ENCODE assay signal across 29 cellular contexts in genomic region chr3:126370606-126371005, GRCh38. TPM values are rescaled to one million over a fixed set of nuclear protein-coding genes. Genes with fewer than 3 reads are reported as not detected.
"Had no signal": no experiment of that assay in that cellular context is flagged by ENCODE, and none has a peak within 500 bp of the region (broad histone marks: within the 10 kb centered on the region; RNA-seq: fewer than 3 reads in every experiment).

No MANE protein-coding gene starts in this region.

- DNase-seq: activated CD4-positive, alpha-beta T cell treated with anti-CD3 and anti-CD28 coated beads for 36 hours; activated CD4-positive, CD25-positive, alpha-beta regulatory T cell; activated CD8-positive, alpha-beta T cell treated with anti-CD3 and anti-CD28 coated beads, Interleukin-2, amount 10 ng/mL, durations not matched to agents 7 days and 5 days; activated gamma-delta T cell; activated naive CD4-positive, alpha-beta T cell treated with anti-CD3 and anti-CD28 coated beads, Interleukin-2, amount 10 ng/mL, durations not matched to agents 7 days and 5 days; activated naive CD8-positive, alpha-beta T cell treated with anti-CD3 and anti-CD28 coated beads, Interleukin-2, amount 10 ng/mL, durations not matched to agents 7 days and 5 days; brain microvascular endothelial cell; cortex of kidney; effector memory CD8-positive, alpha-beta T cell; erythroblast; hippocampal formation; lower lobe of right lung; mesenchymal stem cell; natural killer cell; stimulated activated CD4-positive, alpha-beta T cell treated with anti-CD3 and anti-CD28 coated beads, Interleukin-4, amount 100 ng/mL, for 24 hours; stomach; T-helper 1 cell; thyroid gland; upper lobe of left lung had no signal

- ATAC-seq: activated CD4-positive, alpha-beta T cell treated with anti-CD3 and anti-CD28 coated beads for 36 hours; activated CD8-positive, alpha-beta T cell treated with anti-CD3 and anti-CD28 coated beads, Interleukin-2, amount 10 ng/mL, durations not matched to agents 7 days and 5 days; effector memory CD8-positive, alpha-beta T cell; gastroesophageal sphincter; lower lobe of right lung; natural killer cell; stimulated activated effector memory CD8-positive, alpha-beta T cell treated with anti-CD3 and anti-CD28 coated beads, Interleukin-12 subunit alpha, Interleukin-12 subunit beta, amount 100 ng/mL, for 72 hours had no signal

- H3K27ac ChIP-seq: brain microvascular endothelial cell, gastroesophageal sphincter, lower lobe of right lung, neural progenitor cell, prostate gland, stomach, thyroid gland, upper lobe of left lung had no signal

- H3K36me3 ChIP-seq: brain microvascular endothelial cell, gastroesophageal sphincter, lower lobe of right lung, neural progenitor cell, prostate gland, stomach, thyroid gland, upper lobe of left lung had no signal

- H3K9me3 ChIP-seq: gastroesophageal sphincter, lower lobe of right lung, prostate gland, stomach, thyroid gland, upper lobe of left lung had no signal

- H3K27me3 ChIP-seq: brain microvascular endothelial cell, gastroesophageal sphincter, neural progenitor cell, stomach, thyroid gland, upper lobe of left lung had no signal

- H3K9ac ChIP-seq: neural progenitor cell had no signal

- H3K4me1 Mint-ChIP-seq: activated CD4-positive, alpha-beta T cell treated with anti-CD3 and anti-CD28 coated beads for 36 hours; activated naive CD4-positive, alpha-beta T cell treated with anti-CD3 and anti-CD28 coated beads, Interleukin-2, amount 10 ng/mL, durations not matched to agents 7 days and 5 days; activated naive CD8-positive, alpha-beta T cell treated with anti-CD3 and anti-CD28 coated beads, Interleukin-2, amount 10 ng/mL, durations not matched to agents 7 days and 5 days; natural killer cell; stimulated activated effector memory CD8-positive, alpha-beta T cell treated with anti-CD3 and anti-CD28 coated beads, Interleukin-12 subunit alpha, Interleukin-12 subunit beta, amount 100 ng/mL, for 72 hours had no signal

- H3K27me3 Mint-ChIP-seq: activated CD4-positive, alpha-beta T cell treated with anti-CD3 and anti-CD28 coated beads for 36 hours; activated naive CD4-positive, alpha-beta T cell treated with anti-CD3 and anti-CD28 coated beads, Interleukin-2, amount 10 ng/mL, durations not matched to agents 7 days and 5 days; activated naive CD8-positive, alpha-beta T cell treated with anti-CD3 and anti-CD28 coated beads, Interleukin-2, amount 10 ng/mL, durations not matched to agents 7 days and 5 days had no signal

- H3K4me3 Mint-ChIP-seq: activated CD4-positive, alpha-beta T cell treated with anti-CD3 and anti-CD28 coated beads for 36 hours; activated CD8-positive, alpha-beta T cell treated with anti-CD3 and anti-CD28 coated beads, Interleukin-2, amount 10 ng/mL, durations not matched to agents 7 days and 5 days; activated naive CD4-positive, alpha-beta T cell treated with anti-CD3 and anti-CD28 coated beads, Interleukin-2, amount 10 ng/mL, durations not matched to agents 7 days and 5 days; activated naive CD8-positive, alpha-beta T cell treated with anti-CD3 and anti-CD28 coated beads, Interleukin-2, amount 10 ng/mL, durations not matched to agents 7 days and 5 days; effector memory CD8-positive, alpha-beta T cell; natural killer cell; neural progenitor cell; stimulated activated effector memory CD8-positive, alpha-beta T cell treated with anti-CD3 and anti-CD28 coated beads, Interleukin-12 subunit alpha, Interleukin-12 subunit beta, amount 100 ng/mL, for 72 hours; T-helper 2 cell treated with Interferon-gamma antibody and Interleukin-4, amounts not matched to agents 5 μg/mL and 100 μg/mL, for 36 hours had no signal

- H2AFZ ChIP-seq: neural progenitor cell had no signal

- H3K4me3 ChIP-seq: gastroesophageal sphincter, lower lobe of right lung, neural progenitor cell, prostate gland, stomach, thyroid gland, upper lobe of left lung had no signal

- H3K9me3 Mint-ChIP-seq: activated naive CD4-positive, alpha-beta T cell treated with anti-CD3 and anti-CD28 coated beads, Interleukin-2, amount 10 ng/mL, durations not matched to agents 7 days and 5 days; activated naive CD8-positive, alpha-beta T cell treated with anti-CD3 and anti-CD28 coated beads, Interleukin-2, amount 10 ng/mL, durations not matched to agents 7 days and 5 days; effector memory CD8-positive, alpha-beta T cell; natural killer cell; neural progenitor cell; stimulated activated effector memory CD8-positive, alpha-beta T cell treated with anti-CD3 and anti-CD28 coated beads, Interleukin-12 subunit alpha, Interleukin-12 subunit beta, amount 100 ng/mL, for 72 hours; T-helper 2 cell treated with Interferon-gamma antibody and Interleukin-4, amounts not matched to agents 5 μg/mL and 100 μg/mL, for 36 hours had no signal

- H3K4me1 ChIP-seq: neural progenitor cell, prostate gland, stomach had no signal

- H3K27ac Mint-ChIP-seq: activated CD4-positive, alpha-beta T cell treated with anti-CD3 and anti-CD28 coated beads for 36 hours; activated CD8-positive, alpha-beta T cell treated with anti-CD3 and anti-CD28 coated beads, Interleukin-2, amount 10 ng/mL, durations not matched to agents 7 days and 5 days; activated naive CD4-positive, alpha-beta T cell treated with anti-CD3 and anti-CD28 coated beads, Interleukin-2, amount 10 ng/mL, durations not matched to agents 7 days and 5 days; activated naive CD8-positive, alpha-beta T cell treated with anti-CD3 and anti-CD28 coated beads, Interleukin-2, amount 10 ng/mL, durations not matched to agents 7 days and 5 days; effector memory CD8-positive, alpha-beta T cell; natural killer cell; neural progenitor cell; stimulated activated effector memory CD8-positive, alpha-beta T cell treated with anti-CD3 and anti-CD28 coated beads, Interleukin-12 subunit alpha, Interleukin-12 subunit beta, amount 100 ng/mL, for 72 hours; T-helper 2 cell treated with Interferon-gamma antibody and Interleukin-4, amounts not matched to agents 5 μg/mL and 100 μg/mL, for 36 hours had no signal

- H3K4me2 ChIP-seq: neural progenitor cell had no signal

RNA-seq across cellular contexts. Expression of gene KLF15, which starts 13.4 kb away (rescaled TPM):
- total RNA-seq: activated CD8-positive, alpha-beta T cell treated with anti-CD3 and anti-CD28 coated beads, Interleukin-2, amount 10 ng/mL, durations not matched to agents 7 days and 5 days; mononuclear cell had no signal

RNA-seq across cellular contexts. Expression of gene CFAP100, which starts 24.1 kb away (rescaled TPM):
- total RNA-seq: activated CD4-positive, alpha-beta T cell treated with anti-CD3 and anti-CD28 coated beads for 36 hours; activated CD8-positive, alpha-beta T cell treated with anti-CD3 and anti-CD28 coated beads, Interleukin-2, amount 10 ng/mL, durations not matched to agents 7 days and 5 days; activated naive CD8-positive, alpha-beta T cell treated with anti-CD3 and anti-CD28 coated beads, Interleukin-2, amount 10 ng/mL, durations not matched to agents 7 days and 5 days; astrocyte; cardiac septum; gastroesophageal sphincter; kidney epithelial cell; mononuclear cell; natural killer cell; osteocyte; stomach; thyroid gland had no signal
- polyA plus RNA-seq: stomach had no signal
